ENCODE assay signal across 10 cellular contexts in the genomic region with DNA sequence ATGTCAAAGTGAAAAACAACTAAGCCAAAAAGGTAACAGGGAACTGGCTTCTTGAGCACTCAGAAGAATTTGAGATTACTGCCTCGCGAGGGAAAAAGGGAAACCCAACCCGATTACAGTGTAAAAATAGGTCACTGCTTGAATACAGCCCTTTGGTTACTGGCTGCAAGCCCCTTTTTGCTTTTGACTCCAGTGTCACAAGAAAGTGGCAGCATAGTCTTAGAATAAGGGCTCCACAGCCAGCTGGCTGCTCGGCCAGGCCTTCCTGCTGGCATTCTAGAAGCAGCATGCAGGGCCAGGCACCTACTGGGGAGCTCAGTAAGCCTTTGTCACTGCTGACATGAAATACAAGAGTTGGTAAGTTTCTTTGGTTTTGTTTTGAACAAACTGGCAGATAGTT.
A peak's percentile ranks its signal among the peaks of the same experiment; 100 is the strongest.
DNase-seq lines count a peak whose midpoint lies in the region; ATAC-seq and TF ChIP-seq lines count a peak whose summit lies in the region.
"Had no signal": no experiment of that assay in that cellular context is flagged by ENCODE, and none has a peak within 500 bp of the region (broad histone marks: within the 10 kb centered on the region; RNA-seq: fewer than 3 reads in every experiment).

No MANE protein-coding gene starts in this region.

- H3K36me3 ChIP-seq in left lung: no peaks in the 10 kb centered on the region

- H3K4me3 ChIP-seq in left lung: no peak overlapping the region
- no peak overlapping the region for H3K4me3 ChIP-seq in skin epidermis

- no peak for TF ChIP-seq CTCF in left lung (IDR thresholded peaks at IDR 0.05)

- DNase-seq in Kasumi-1 (lab: John Stamatoyannopoulos, UW) (peak; percentile 17 to 44), dermis blood vessel endothelial cell (peak; percentile 12), left lung (no peak), NCI-H1417 treated with DMSO at 0.1 percent for 48 hours (lab: John Stamatoyannopoulos, UW) (no peak), NCI-H1417 (lab: John Stamatoyannopoulos, UW) (no peak), germinal center (ENCODE audit: low spot score) (no peak)
- DNase-seq: amniotic stem cell, PC-3 had no signal

- intact Hi-C loops in left lung (cut with DNase I): no loop called here

- no peaks in the 10 kb centered on the region for H3K27me3 ChIP-seq in left lung

- peak overlapping the region; percentile 1 to 33 for H3K27ac ChIP-seq in left lung
- H3K27ac ChIP-seq in skin epidermis: peak overlapping the region in 19 of 21 experiments; percentile 53 to 87 (median 76)

- ATAC-seq in left lung: no peak
- no peak for ATAC-seq in GM18498 (IDR thresholded peaks at IDR 0.05; ENCODE audit: unreplicated experiment)
- ATAC-seq: PC-3 had no signal

- H3K4me1 ChIP-seq in left lung: peaks cover 14 to 26% of the 10 kb centered on the region in 2 donors

- H3K9me3 ChIP-seq in left lung: no peaks in the 10 kb centered on the region

Comparison
In these comparisons a context has a peak if more than half of its experiments do, and no peak if none do; other contexts are left out.
1. DNase-seq: peak in Kasumi-1 (2 of 2) and dermis blood vessel endothelial cell (single experiment); none in left lung (0 of 2), NCI-H1417 treated with DMSO at 0.1 percent for 48 hours (single experiment), NCI-H1417 (0 of 3) and germinal center (single experiment).